In genomic region chr13:44768775-44769578, GRCh38 we compare ENCODE assay signal across 10 cellular contexts.
DNase-seq lines count a peak whose midpoint lies in the region; ATAC-seq and TF ChIP-seq lines count a peak whose summit lies in the region.
"Had no signal": no experiment of that assay in that cellular context is flagged by ENCODE, and none has a peak within 500 bp of the region (broad histone marks: within the 10 kb centered on the region; RNA-seq: fewer than 3 reads in every experiment).

No MANE protein-coding gene starts in this region.

- TF ChIP-seq CTCF in GM13977 (IDR thresholded peaks at IDR 0.05; ENCODE audit: extremely low read depth, insufficient read depth, missing control alignments), result no peak
- TF ChIP-seq CTCF in body of pancreas (IDR thresholded peaks at IDR 0.05), result no peak
- no peak for TF ChIP-seq CTCF in uterus (IDR thresholded peaks at IDR 0.05)
- no peak for TF ChIP-seq CTCF in neural progenitor cell (IDR thresholded peaks at IDR 0.05)

- no peak for TF ChIP-seq POLR2A in body of pancreas (IDR thresholded peaks at IDR 0.05)
- TF ChIP-seq POLR2A in uterus (IDR thresholded peaks at IDR 0.05), result no peak

- peaks cover 2% of the 10 kb centered on the region for H3K27me3 Mint-ChIP-seq in neural progenitor cell (ENCODE audit: insufficient read depth, low read depth)

- no peaks in the 10 kb centered on the region for H3K36me3 ChIP-seq in body of pancreas (replicated peaks in 1 of 2; ENCODE audit: insufficient read depth in 1 of 2, low read depth in 2 of 2)
- H3K36me3 ChIP-seq in uterus, result no peaks in the 10 kb centered on the region
- no peaks in the 10 kb centered on the region for H3K36me3 ChIP-seq in neural progenitor cell

- H3K27me3 ChIP-seq in body of pancreas (no peaks in the 10 kb centered on the region), uterus (no peaks in the 10 kb centered on the region), neural progenitor cell (no peaks in the 10 kb centered on the region)

- peaks cover 13% of the 10 kb centered on the region for H3F3A ChIP-seq in neural progenitor cell (ENCODE audit: low read depth)

- H3K4me1 ChIP-seq in body of pancreas (peaks cover 52% of the 10 kb centered on the region), uterus (no peaks in the 10 kb centered on the region), neural progenitor cell (peaks cover 17% of the 10 kb centered on the region)

- H3K4me3 Mint-ChIP-seq in neural progenitor cell, result no peak overlapping the region

- no peaks in the 10 kb centered on the region for H3K9me3 Mint-ChIP-seq in neural progenitor cell

- H3K9me3 ChIP-seq in body of pancreas (no peaks in the 10 kb centered on the region), uterus (no peaks in the 10 kb centered on the region), neural progenitor cell (ENCODE audit: low read depth) (no peaks in the 10 kb centered on the region)

- intact Hi-C loops in body of pancreas (cut with DNase I), result no loop called here
- intact Hi-C loops in uterus (cut with DNase I; ENCODE audit: low total_unique reads), result no loop called here

- DNase-seq in GM13977 (ENCODE audit: low spot score) (peak; percentile 49), UCSD-AML1 (lab: John Stamatoyannopoulos, UW; ENCODE audit: unreplicated experiment) (peak; percentile 16), body of pancreas (peak in 3 of 4 donors; percentile 31 to 59 (median 44)), uterus (no peak), GOT3 (lab: John Stamatoyannopoulos, UW) (no peak), neural progenitor cell (ENCODE audit: low spot score) (no peak)
- peak; percentile 6 to 50 for DNase-seq in stimulated activated CD4-positive, alpha-beta T cell treated with anti-CD3 and anti-CD28 coated beads, Interleukin-4, amount 100 ng/mL, for 4 hours
- DNase-seq: effector CD4-positive, alpha-beta T cell; posterior cingulate gyrus; SHP77 had no signal

- 50 to 56% methylated on average over 6 of the region's 6 CpGs for WGBS in body of pancreas, 2 donors

- no peak overlapping the region for H3K4me2 ChIP-seq in neural progenitor cell

- peak; percentile 33 for ATAC-seq in body of pancreas

- H3K79me2 ChIP-seq in neural progenitor cell (ENCODE audit: low read depth), result no peaks in the 10 kb centered on the region

- H2AFZ ChIP-seq in neural progenitor cell (replicated peaks), result no peak overlapping the region

- H3K4me3 ChIP-seq in body of pancreas (no peak overlapping the region), uterus (no peak overlapping the region), neural progenitor cell (no peak overlapping the region)

- H3K27ac Mint-ChIP-seq in neural progenitor cell, result no peak overlapping the region

- peaks cover 21% of the 10 kb centered on the region for H3K4me1 Mint-ChIP-seq in neural progenitor cell

- no peaks in the 10 kb centered on the region for H4K20me1 ChIP-seq in neural progenitor cell (ENCODE audit: low read depth)

- H3K27ac ChIP-seq in body of pancreas, result peak overlapping the region in 2 of 4 donors; percentile 18 to 19
- no peak overlapping the region for H3K27ac ChIP-seq in uterus
- H3K27ac ChIP-seq in neural progenitor cell, result no peak overlapping the region

- in situ Hi-C loops in GM13977 (cut with MboI; ENCODE audit: low pct_unique_long_range_greater_than_20kb, low sequenced_read_pairs, unreplicated experiment), result no loop called here

- H3K36me3 Mint-ChIP-seq in neural progenitor cell, result no peaks in the 10 kb centered on the region

- no peak overlapping the region for H3K9ac ChIP-seq in neural progenitor cell

Comparison
In these comparisons a context has a peak if more than half of its experiments do, and no peak if none do; other contexts are left out.
1. DNase-seq: peak in GM13977 (single experiment), UCSD-AML1 (single experiment), body of pancreas (3 of 4) and stimulated activated CD4-positive, alpha-beta T cell treated with anti-CD3 and anti-CD28 coated beads, Interleukin-4, amount 100 ng/mL, for 4 hours (2 of 2); none in uterus (0 of 2), GOT3 (single experiment) and neural progenitor cell (single experiment).